Comparison of ENCODE assay signal across 9 cellular contexts in genomic region chrX:97909245-97909644, GRCh38.
DNase-seq lines count a peak whose midpoint lies in the region; ATAC-seq and TF ChIP-seq lines count a peak whose summit lies in the region.
"Had no signal": no experiment of that assay in that cellular context is flagged by ENCODE, and none has a peak within 500 bp of the region (broad histone marks: within the 10 kb centered on the region; RNA-seq: fewer than 3 reads in every experiment).

No MANE protein-coding gene starts in this region.

- ATAC-seq in GM19351 (IDR thresholded peaks at IDR 0.05; ENCODE audit: unreplicated experiment): peak; percentile 99
- ATAC-seq in HG02840 (IDR thresholded peaks at IDR 0.05; ENCODE audit: low FRiP score, unreplicated experiment): peak; percentile 85
- ATAC-seq in HG03575 (IDR thresholded peaks at IDR 0.05; ENCODE audit: extremely low read depth, insufficient number of reproducible peaks, low FRiP score, unreplicated experiment): peak; percentile 92
- no peak for ATAC-seq in SK-N-SH treated with all-trans-retinoic acid at 6 μM for 48 hours
- ATAC-seq: activated CD4-positive, alpha-beta T cell treated with anti-CD3 and anti-CD28 coated beads for 36 hours; right cardiac atrium had no signal

- DNase-seq in ACHN (no peak), activated gamma-delta T cell treated with Interleukin-2 at 50 U/mL for 16 hours (no peak)
- DNase-seq in stimulated activated CD4-positive, alpha-beta T cell treated with anti-CD3 and anti-CD28 coated beads, Interleukin-4, amount 100 ng/mL, for 24 hours: no peak
- DNase-seq: activated CD4-positive, alpha-beta T cell treated with anti-CD3 and anti-CD28 coated beads for 36 hours; right cardiac atrium had no signal

- in situ Hi-C loops in ACHN (cut with HindIII; ENCODE audit: low pct_ligation_motif_present, low pct_unique_long_range_greater_than_20kb, low sequenced_read_pairs): no loop called here

TF ChIP-seq in SK-N-SH treated with all-trans-retinoic acid at 6 μM for 48 hours, 23 proteins besides CTCF, POLR2A, EP300 and RAD21:
- no peak for TF ChIP-seq PPARA (CRISPR knock-in tag; IDR thresholded peaks at IDR 0.05; ENCODE audit: borderline replicate concordance)
- TF ChIP-seq ZFP3 (CRISPR knock-in tag; IDR thresholded peaks at IDR 0.05): no peak
- TF ChIP-seq ESRRG (CRISPR knock-in tag; IDR thresholded peaks at IDR 0.05): no peak
- no peak for TF ChIP-seq ZNF70 (CRISPR knock-in tag; IDR thresholded peaks at IDR 0.05)
- no peak for TF ChIP-seq ARNTL (CRISPR knock-in tag; IDR thresholded peaks at IDR 0.05; ENCODE audit: borderline replicate concordance, low read depth)
- no peak for TF ChIP-seq CSRNP3 (CRISPR knock-in tag; IDR thresholded peaks at IDR 0.05)
- TF ChIP-seq ZFP30 (CRISPR knock-in tag; IDR thresholded peaks at IDR 0.05): no peak
- no peak for TF ChIP-seq RARB (CRISPR knock-in tag; IDR thresholded peaks at IDR 0.05)
- TF ChIP-seq POU6F1 (CRISPR knock-in tag; IDR thresholded peaks at IDR 0.05; ENCODE audit: borderline replicate concordance, low read depth): no peak
